18 cellular contexts compared by ENCODE assay signal in genomic region chr2:117537030-117537429, GRCh38.
DNase-seq lines count a peak whose midpoint lies in the region; ATAC-seq, FAIRE-seq and TF ChIP-seq lines count a peak whose summit lies in the region.
"Had no signal": no experiment of that assay in that cellular context is flagged by ENCODE, and none has a peak within 500 bp of the region (broad histone marks: within the 10 kb centered on the region; RNA-seq: fewer than 3 reads in every experiment).

No MANE protein-coding gene starts in this region.

- peak; percentile 2; the same call in 1 of the 2 replicates for TF ChIP-seq CTCF in GM12875 (IDR thresholded peaks at IDR 0.05; ENCODE audit: borderline replicate concordance, insufficient read depth, low read depth, low read length)
- no peak for TF ChIP-seq CTCF in GM12878 (IDR thresholded peaks at IDR 0.05 in 2 of 3, conservative IDR thresholded peaks at IDR 0.05 in 1 of 3; ENCODE audit: control insufficient read depth in 2 of 3, extremely low read depth in 1 of 3, insufficient read depth in 1 of 3, low read depth in 3 of 3, low read length in 3 of 3)
- TF ChIP-seq CTCF in upper lobe of right lung (IDR thresholded peaks at IDR 0.05), result no peak

- 0% methylated on average over 4 of the region's 4 CpGs for WGBS in GM12878 (ENCODE audit: insufficient coverage, insufficient replicate concordance, low lambda C conversion rate, missing lambda C conversion rate)

- H3K79me2 ChIP-seq in GM12878 (ENCODE audit: control insufficient read depth, insufficient read depth, low read length), result no peaks in the 10 kb centered on the region

- DNase-seq in NAMALWA (ENCODE audit: low spot score) (peak; percentile 18), GM12878 (ENCODE audit: low read depth, low spot score) (no peak), upper lobe of right lung (no peak), D341Med (ENCODE audit: low spot score) (no peak)
- DNase-seq in activated T-cell treated with anti-CD3 and anti-CD28 coated beads, Interleukin-2, amount 50 U/mL, for 24 hours, result no peak
- DNase-seq: Calu3; CD4-positive, alpha-beta memory T cell; DMS79 treated with DMSO at 0.1 percent for 48 hours; Kasumi-1; NCI-H1417; NCI-H187 treated with DMSO at 0.1 percent for 48 hours; NCI-H526 treated with DMSO at 0.1 percent for 48 hours; SW 1271 had no signal

- POLR2A ChIA-PET in GM12878 (lab: Charles Lee), result no interaction called here

- H3K9me3 ChIP-seq in GM12878 (replicated peaks; ENCODE audit: control insufficient read depth, insufficient read depth, low read length) (no peaks in the 10 kb centered on the region), upper lobe of right lung (no peaks in the 10 kb centered on the region)

- H3K27me3 ChIP-seq in GM12878 (replicated peaks in 1 of 2; ENCODE audit: control insufficient read depth in 2 of 2, insufficient read depth in 2 of 2, low read length in 1 of 2) (no peaks in the 10 kb centered on the region), upper lobe of right lung (no peaks in the 10 kb centered on the region)
- H3K27me3 ChIP-seq: SJSA1 had no signal

- FAIRE-seq in GM12878 (lab: Jason Lieb, UNC), result no peak
- FAIRE-seq: G401.6, H54 had no signal

- CTCF ChIA-PET in GM12878 (lab: Yijun Ruan, JAX), result interaction anchor here (1.4 kb wide), 1 partner anchor 41 kb away, joined by 4 read pairs; no protein-coding TSS in a partner anchor

- TF ChIP-seq POLR2A in GM12878 (IDR thresholded peaks at IDR 0.05; ENCODE audit: low read depth, low read length), result no peak

- no peaks in the 10 kb centered on the region for H4K20me1 ChIP-seq in GM12878 (ENCODE audit: control insufficient read depth, insufficient read depth)

- RAD21 ChIA-PET in GM12878 (lab: Charles Lee; ENCODE audit: unreplicated experiment), result no interaction called here

- intact Hi-C loops in GM12878 (cut with micrococcal nuclease; ENCODE audit: unreplicated experiment), result no loop called here
- intact Hi-C loops in upper lobe of right lung (cut with DNase I), result no loop called here

- TF ChIP-seq RAD21 in GM12878 (IDR thresholded peaks at IDR 0.05; ENCODE audit: insufficient read depth, low read depth, low read length), result no peak

- H3K9ac ChIP-seq in GM12878 (ENCODE audit: control insufficient read depth, insufficient read depth, low read length), result no peak overlapping the region

- H3K27me3 Mint-ChIP-seq in activated T-cell treated with anti-CD3 and anti-CD28 coated beads, Interleukin-2, amount 50 U/mL, for 24 hours, result no peaks in the 10 kb centered on the region
- H3K27me3 Mint-ChIP-seq: CD4-positive, alpha-beta memory T cell had no signal

- H3K4me3 ChIP-seq in GM12875 (ENCODE audit: low read depth, low read length), result no peak overlapping the region
- H3K4me3 ChIP-seq in GM12878, result no peak overlapping the region
- H3K4me3 ChIP-seq in upper lobe of right lung, result no peak overlapping the region
- H3K4me3 ChIP-seq: SJSA1 had no signal

- SMC1A ChIA-PET in GM12878 (lab: Charles Lee; ENCODE audit: uncharacterized antibody, unreplicated experiment), result interaction anchor here (0.7 kb wide), 1 partner anchor 91 kb away, joined by 3 read pairs; no protein-coding TSS in a partner anchor

- TF ChIP-seq EP300 in GM12878 (IDR thresholded peaks at IDR 0.05; ENCODE audit: borderline replicate concordance in 1 of 2, control insufficient read depth in 1 of 2, low read depth in 2 of 2, low read length in 2 of 2), result no peak

- no peak overlapping the region for H3K27ac ChIP-seq in GM12878 (ENCODE audit: control insufficient read depth, insufficient read depth)
- H3K27ac ChIP-seq in upper lobe of right lung, result no peak overlapping the region
- H3K27ac ChIP-seq: SJSA1 had no signal

- no peaks in the 10 kb centered on the region for H3K36me3 ChIP-seq in GM12878 (ENCODE audit: control insufficient read depth in 2 of 2, insufficient read depth in 2 of 2, low read length in 1 of 2)
- no peaks in the 10 kb centered on the region for H3K36me3 ChIP-seq in upper lobe of right lung
- H3K36me3 ChIP-seq: SJSA1 had no signal

- H3K4me3 Mint-ChIP-seq in activated T-cell treated with anti-CD3 and anti-CD28 coated beads, Interleukin-2, amount 50 U/mL, for 24 hours, result no peak overlapping the region
- H3K4me3 Mint-ChIP-seq: CD4-positive, alpha-beta memory T cell had no signal

- no peaks in the 10 kb centered on the region for H3K4me1 Mint-ChIP-seq in activated T-cell treated with anti-CD3 and anti-CD28 coated beads, Interleukin-2, amount 50 U/mL, for 24 hours (ENCODE audit: low read depth)
- H3K4me1 Mint-ChIP-seq: CD4-positive, alpha-beta memory T cell had no signal

- no peak overlapping the region for H3K27ac Mint-ChIP-seq in activated T-cell treated with anti-CD3 and anti-CD28 coated beads, Interleukin-2, amount 50 U/mL, for 24 hours
- H3K27ac Mint-ChIP-seq: CD4-positive, alpha-beta memory T cell had no signal

- H2AFZ ChIP-seq in GM12878 (ENCODE audit: control insufficient read depth, low read depth, low read length), result no peak overlapping the region

- H3K9me3 Mint-ChIP-seq in activated T-cell treated with anti-CD3 and anti-CD28 coated beads, Interleukin-2, amount 50 U/mL, for 24 hours, result peaks cover 17% of the 10 kb centered on the region

- no peak overlapping the region for H3K4me2 ChIP-seq in GM12878 (ENCODE audit: control insufficient read depth, insufficient read depth)

- no TSS peak for BruUV-seq in GM12878 (replicated peaks; lab: Mats Ljungman, UMichigan)

- no peaks in the 10 kb centered on the region for H3K4me1 ChIP-seq in GM12878 (ENCODE audit: control insufficient read depth, insufficient read depth, low read length)
- no peaks in the 10 kb centered on the region for H3K4me1 ChIP-seq in upper lobe of right lung
- H3K4me1 ChIP-seq: SJSA1 had no signal

- in situ Hi-C loops in GM12878 (cut with MboI), result no loop called here

- no peaks in the 10 kb centered on the region for H3K36me3 Mint-ChIP-seq in activated T-cell treated with anti-CD3 and anti-CD28 coated beads, Interleukin-2, amount 50 U/mL, for 24 hours (ENCODE audit: low read depth)
- H3K36me3 Mint-ChIP-seq: CD4-positive, alpha-beta memory T cell had no signal

- 0 out of 3 replicates have a peak, but pooled peaks have one; percentile 18 for ATAC-seq in GM12878
- peak; percentile 13 for ATAC-seq in upper lobe of right lung
- no peak for ATAC-seq in HG03108 (IDR thresholded peaks at IDR 0.05; ENCODE audit: unreplicated experiment)

TF ChIP-seq in GM12878, 131 proteins besides CTCF, POLR2A, EP300 and RAD21:
- TF ChIP-seq ELK1 (IDR thresholded peaks at IDR 0.05; ENCODE audit: low read depth, low read length) (no peak), MTA3 (IDR thresholded peaks at IDR 0.05; ENCODE audit: borderline replicate concordance, low read length) (no peak)
